In genomic region chr17:19307521-19307920, GRCh38 we compare ENCODE assay signal across 13 cellular contexts.
"Had no signal": no experiment of that assay in that cellular context is flagged by ENCODE, and none has a peak within 500 bp of the region (broad histone marks: within the 10 kb centered on the region; RNA-seq: fewer than 3 reads in every experiment).

No MANE protein-coding gene starts in this region.

- H3K4me3 ChIP-seq: adrenal gland, pancreas, tibial nerve, uterus had no signal

- H3K27me3 Mint-ChIP-seq: central memory CD8-positive, alpha-beta T cell; effector memory CD8-positive, alpha-beta T cell; stimulated activated memory B cell treated with anti-CD40 and anti-IgM and Interleukin-4, amounts not matched to agents 10 μg/mL and 1 μg/mL and 100 μg/mL, for 72 hours had no signal

- H3K9me3 Mint-ChIP-seq: activated naive CD4-positive, alpha-beta T cell treated with anti-CD3 and anti-CD28 coated beads for 36 hours; activated T-helper 17 cell treated with anti-CD3 and anti-CD28 coated beads, Interleukin-2, amount 50 U/mL, for 72 hours; central memory CD8-positive, alpha-beta T cell; effector memory CD8-positive, alpha-beta T cell; stimulated activated memory B cell treated with anti-CD40 and anti-IgM and Interleukin-4, amounts not matched to agents 10 μg/mL and 1 μg/mL and 100 μg/mL, for 72 hours had no signal

- H3K27ac ChIP-seq: adrenal gland, epithelial cell of prostate, pancreas, uterus had no signal

- H3K36me3 ChIP-seq: uterus had no signal

- H3K4me3 Mint-ChIP-seq: activated naive CD4-positive, alpha-beta T cell treated with anti-CD3 and anti-CD28 coated beads for 36 hours; central memory CD8-positive, alpha-beta T cell; effector memory CD8-positive, alpha-beta T cell had no signal

- H3K27me3 ChIP-seq: adrenal gland, pancreas, tibial nerve, uterus had no signal

- DNase-seq: activated naive CD4-positive, alpha-beta T cell treated with anti-CD3 and anti-CD28 coated beads for 36 hours; activated T-cell treated with anti-CD3 and anti-CD28 coated beads for 4 hours; adrenal gland; effector memory CD8-positive, alpha-beta T cell; foreskin melanocyte; kidney glomerular epithelial cell; pancreas; uterus had no signal

- H3K27ac Mint-ChIP-seq: activated naive CD4-positive, alpha-beta T cell treated with anti-CD3 and anti-CD28 coated beads for 36 hours; activated T-helper 17 cell treated with anti-CD3 and anti-CD28 coated beads, Interleukin-2, amount 50 U/mL, for 72 hours had no signal

- ATAC-seq: activated T-helper 17 cell treated with anti-CD3 and anti-CD28 coated beads, Interleukin-2, amount 50 U/mL, for 72 hours; effector memory CD8-positive, alpha-beta T cell; pancreas; stimulated activated memory B cell treated with anti-CD40 and anti-IgM and Interleukin-4, amounts not matched to agents 10 μg/mL and 1 μg/mL and 100 μg/mL, for 72 hours had no signal

- H3K9me3 ChIP-seq: adrenal gland, pancreas, tibial nerve, uterus had no signal
